1 cellular context compared by ENCODE assay signal in genomic region chr14:71208702-71209357, GRCh38.
TF ChIP-seq lines count a peak whose summit lies in the region.

No MANE protein-coding gene starts in this region.

TF ChIP-seq in GM23338, 12 proteins besides CTCF, POLR2A, EP300 and RAD21 (continued from another document):
- TF ChIP-seq ZNF462 (CRISPR knock-in tag; IDR thresholded peaks at IDR 0.05) (no peak), ZNF114 (CRISPR knock-in tag; IDR thresholded peaks at IDR 0.05) (no peak), STAT1 (IDR thresholded peaks at IDR 0.05; ENCODE audit: unreplicated experiment) (no peak), JUNB (IDR thresholded peaks at IDR 0.05; ENCODE audit: unreplicated experiment) (no peak), NANOG (IDR thresholded peaks at IDR 0.05; ENCODE audit: borderline replicate concordance) (no peak)
- TF ChIP-seq, protein P1, sequence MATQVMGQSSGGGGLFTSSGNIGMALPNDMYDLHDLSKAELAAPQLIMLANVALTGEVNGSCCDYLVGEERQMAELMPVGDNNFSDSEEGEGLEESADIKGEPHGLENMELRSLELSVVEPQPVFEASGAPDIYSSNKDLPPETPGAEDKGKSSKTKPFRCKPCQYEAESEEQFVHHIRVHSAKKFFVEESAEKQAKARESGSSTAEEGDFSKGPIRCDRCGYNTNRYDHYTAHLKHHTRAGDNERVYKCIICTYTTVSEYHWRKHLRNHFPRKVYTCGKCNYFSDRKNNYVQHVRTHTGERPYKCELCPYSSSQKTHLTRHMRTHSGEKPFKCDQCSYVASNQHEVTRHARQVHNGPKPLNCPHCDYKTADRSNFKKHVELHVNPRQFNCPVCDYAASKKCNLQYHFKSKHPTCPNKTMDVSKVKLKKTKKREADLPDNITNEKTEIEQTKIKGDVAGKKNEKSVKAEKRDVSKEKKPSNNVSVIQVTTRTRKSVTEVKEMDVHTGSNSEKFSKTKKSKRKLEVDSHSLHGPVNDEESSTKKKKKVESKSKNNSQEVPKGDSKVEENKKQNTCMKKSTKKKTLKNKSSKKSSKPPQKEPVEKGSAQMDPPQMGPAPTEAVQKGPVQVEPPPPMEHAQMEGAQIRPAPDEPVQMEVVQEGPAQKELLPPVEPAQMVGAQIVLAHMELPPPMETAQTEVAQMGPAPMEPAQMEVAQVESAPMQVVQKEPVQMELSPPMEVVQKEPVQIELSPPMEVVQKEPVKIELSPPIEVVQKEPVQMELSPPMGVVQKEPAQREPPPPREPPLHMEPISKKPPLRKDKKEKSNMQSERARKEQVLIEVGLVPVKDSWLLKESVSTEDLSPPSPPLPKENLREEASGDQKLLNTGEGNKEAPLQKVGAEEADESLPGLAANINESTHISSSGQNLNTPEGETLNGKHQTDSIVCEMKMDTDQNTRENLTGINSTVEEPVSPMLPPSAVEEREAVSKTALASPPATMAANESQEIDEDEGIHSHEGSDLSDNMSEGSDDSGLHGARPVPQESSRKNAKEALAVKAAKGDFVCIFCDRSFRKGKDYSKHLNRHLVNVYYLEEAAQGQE (IDR thresholded peaks at IDR 0.05; ENCODE audit: unreplicated experiment) = no peak
